ENCODE assay signal across 8 cellular contexts in the genomic region with DNA sequence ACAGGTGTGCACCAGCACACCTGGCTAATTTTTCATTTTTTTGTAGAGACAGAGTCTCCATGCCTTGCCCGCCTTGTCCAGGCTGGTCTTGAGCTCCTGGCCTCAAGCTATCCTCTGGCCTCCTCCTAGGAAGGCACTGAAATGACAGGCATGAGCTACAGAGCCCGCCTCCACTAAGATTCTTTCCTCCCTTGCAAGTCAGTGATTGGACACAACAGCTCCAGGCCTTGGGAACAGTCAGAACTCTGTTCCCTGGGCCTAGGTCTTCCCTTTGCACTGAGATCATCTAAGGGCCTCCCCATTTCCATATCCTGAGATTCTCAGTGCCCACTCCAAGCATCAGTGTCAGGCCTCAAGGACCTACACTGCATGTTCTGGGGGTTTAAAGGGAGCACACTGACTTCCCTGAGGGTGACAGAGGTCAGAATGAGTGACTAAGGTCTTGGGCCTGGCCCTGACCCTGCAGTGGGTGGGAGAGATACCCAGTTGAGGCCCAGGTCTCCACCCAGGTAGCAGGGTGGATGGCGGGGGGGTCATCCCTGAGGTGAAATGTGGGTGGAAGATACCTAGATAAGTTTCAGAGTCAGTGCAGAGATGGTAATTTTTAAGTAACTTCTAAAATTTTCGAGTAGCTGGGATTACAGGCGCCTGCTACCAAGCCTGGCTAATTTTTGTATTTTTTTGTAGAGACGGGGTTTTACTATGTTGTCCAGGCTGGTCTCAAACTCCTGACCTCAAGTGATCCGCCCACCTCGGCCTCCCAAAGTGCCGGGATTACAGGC. TPM values are rescaled to one million over a fixed set of nuclear protein-coding genes. Genes with fewer than 3 reads are reported as not detected.
DNase-seq lines count a peak whose midpoint lies in the region; ATAC-seq, FAIRE-seq and TF ChIP-seq lines count a peak whose summit lies in the region.

No MANE protein-coding gene starts in this region.

- H3K27me3 Mint-ChIP-seq in activated CD8-positive, alpha-beta T cell treated with anti-CD3 and anti-CD28 coated beads for 36 hours: no peaks in the 10 kb centered on the region

- H2AFZ ChIP-seq in PC-9: no peak overlapping the region

- H3K4me2 ChIP-seq in PC-9: no peak overlapping the region

- no peak for ATAC-seq in Right ventricle myocardium inferior
- no peak for ATAC-seq in activated CD8-positive, alpha-beta T cell treated with anti-CD3 and anti-CD28 coated beads for 36 hours

- peaks cover 39% of the 10 kb centered on the region for H3K4me1 Mint-ChIP-seq in activated CD8-positive, alpha-beta T cell treated with anti-CD3 and anti-CD28 coated beads for 36 hours (ENCODE audit: low read depth)

- TF ChIP-seq CTCF in right atrium auricular region (IDR thresholded peaks at IDR 0.05) (no peak), GM10266 (IDR thresholded peaks at IDR 0.05; ENCODE audit: control insufficient read depth, insufficient read depth, low read depth, missing control alignments) (no peak), PC-9 (conservative IDR thresholded peaks at IDR 0.05) (no peak)
- TF ChIP-seq CTCF in activated CD8-positive, alpha-beta T cell treated with anti-CD3 and anti-CD28 coated beads for 36 hours (IDR thresholded peaks at IDR 0.05): no peak

- peaks cover under 1% of the 10 kb centered on the region for H3K36me3 Mint-ChIP-seq in activated CD8-positive, alpha-beta T cell treated with anti-CD3 and anti-CD28 coated beads for 36 hours (ENCODE audit: low read depth)

- H3K27ac ChIP-seq in right atrium auricular region: peak overlapping the region; percentile 96 to 98
- no peak overlapping the region for H3K27ac ChIP-seq in PC-9

- no peaks in the 10 kb centered on the region for H3K9me3 Mint-ChIP-seq in activated CD8-positive, alpha-beta T cell treated with anti-CD3 and anti-CD28 coated beads for 36 hours

- POLR2A ChIA-PET in activated CD8-positive, alpha-beta T cell treated with anti-CD3 and anti-CD28 coated beads for 36 hours (lab: Charles Lee): interaction anchor here (2.1 to 3.2 kb wide), 4 partner anchors 28 to 201 kb away, joined by 8 to 28 read pairs (median 12); a partner anchor contains a TSS
- POLR2A ChIA-PET in PC-9 (lab: Charles Lee; ENCODE audit: unreplicated experiment): interaction anchor here (0.6 to 2.4 kb wide), 3 partner anchors 8 to 28 kb away, joined by 3 to 13 read pairs (median 6); a partner anchor contains a TSS

- DNase-seq in right atrium auricular region (ENCODE audit: low spot score): no peak
- no peak for DNase-seq in Right ventricle myocardium inferior (ENCODE audit: missing footprints)
- DNase-seq in activated CD8-positive, alpha-beta T cell treated with anti-CD3 and anti-CD28 coated beads for 36 hours: no peak
- DNase-seq in iPS-NIHi11 (ENCODE audit: low spot score): peak; percentile 31
- DNase-seq in urothelium cell line (ENCODE audit: low spot score): peak; percentile 19
- no peak for DNase-seq in GM10266 (ENCODE audit: extremely low spot score)
- DNase-seq in stimulated activated CD8-positive, alpha-beta memory T cell treated with anti-CD3 and anti-CD28 coated beads, Interleukin-4, amount 100 ng/mL, for 48 hours: no peak
- no peak for DNase-seq in PC-9

- no peak for FAIRE-seq in urothelium cell line (lab: Jason Lieb, UNC)

- intact Hi-C loops in Right ventricle myocardium inferior (cut with DNase I): no loop called here
- intact Hi-C loops in activated CD8-positive, alpha-beta T cell treated with anti-CD3 and anti-CD28 coated beads for 36 hours (cut with micrococcal nuclease): no loop called here
- intact Hi-C loops in PC-9 (cut with micrococcal nuclease; ENCODE audit: unreplicated experiment): no loop called here

- H3K27me3 ChIP-seq in right atrium auricular region: no peaks in the 10 kb centered on the region
- H3K27me3 ChIP-seq in PC-9 (ENCODE audit: insufficient read depth, low read depth): no peaks in the 10 kb centered on the region

- CTCF ChIA-PET in activated CD8-positive, alpha-beta T cell treated with anti-CD3 and anti-CD28 coated beads for 36 hours (lab: Charles Lee): interaction anchor here (0.9 to 7.6 kb wide), 7 partner anchors 12 to 252 kb away, joined by 3 to 270 read pairs (median 20); a partner anchor contains a TSS
- CTCF ChIA-PET in PC-9 (lab: Charles Lee): interaction anchor here (0.6 to 1.2 kb wide), 3 partner anchors 21 to 47 kb away, joined by 3 to 4 read pairs (median 3); no protein-coding TSS in a partner anchor

- H3K4me1 ChIP-seq in right atrium auricular region (peaks cover 0 to 38% of the 10 kb centered on the region in 2 donors), PC-9 (replicated peaks; ENCODE audit: insufficient read depth) (peaks cover 22% of the 10 kb centered on the region)

- peak overlapping the region; percentile 46 for H3K4me3 Mint-ChIP-seq in activated CD8-positive, alpha-beta T cell treated with anti-CD3 and anti-CD28 coated beads for 36 hours

- no peak overlapping the region for H3K4me3 ChIP-seq in right atrium auricular region
- no peak overlapping the region for H3K4me3 ChIP-seq in PC-9

- peaks cover 39% of the 10 kb centered on the region for H3F3A ChIP-seq in PC-9 (ENCODE audit: insufficient read depth, low read depth)

- H3K9me2 ChIP-seq in PC-9 (ENCODE audit: insufficient read depth): no peaks in the 10 kb centered on the region

- H3K27ac Mint-ChIP-seq in activated CD8-positive, alpha-beta T cell treated with anti-CD3 and anti-CD28 coated beads for 36 hours: peak overlapping the region; percentile 13

- H3K36me3 ChIP-seq in right atrium auricular region (no peaks in the 10 kb centered on the region), PC-9 (ENCODE audit: low read depth) (no peaks in the 10 kb centered on the region)

- no TSS peak for BruUV-seq in PC-9 (replicated peaks; lab: Mats Ljungman, UMichigan)

- H3K9me3 ChIP-seq in right atrium auricular region (no peaks in the 10 kb centered on the region), PC-9 (ENCODE audit: insufficient read depth, low read depth) (no peaks in the 10 kb centered on the region)

- H3K79me2 ChIP-seq in PC-9 (ENCODE audit: low read depth): no peaks in the 10 kb centered on the region

- H4K20me1 ChIP-seq in PC-9 (ENCODE audit: insufficient read depth): no peaks in the 10 kb centered on the region

RNA-seq across cellular contexts. Expression of a gene that starts 17.3 kb away (rescaled TPM):
- total RNA-seq in right atrium auricular region: 100 to 1,000 TPM; 110 to 126 TPM
- total RNA-seq in Right ventricle myocardium inferior: 166 TPM
- total RNA-seq in activated CD8-positive, alpha-beta T cell treated with anti-CD3 and anti-CD28 coated beads for 36 hours: 10 to 100 TPM; 41.6 to 46.5 TPM
- 102 and 138 TPM in 2 replicates for total RNA-seq in PC-9 (2021)

RNA-seq across cellular contexts. Expression of a gene that starts 26.7 kb away (rescaled TPM):
- 10 to 100 TPM; 17.8 to 19.7 TPM for total RNA-seq in right atrium auricular region
- total RNA-seq in Right ventricle myocardium inferior: 0.32 TPM
- 10 to 100 TPM; 70.0 to 71.2 TPM for total RNA-seq in activated CD8-positive, alpha-beta T cell treated with anti-CD3 and anti-CD28 coated beads for 36 hours
- total RNA-seq in PC-9 (2021): 7.9 and 16.5 TPM in 2 replicates

RNA-seq across cellular contexts. Expression of a gene that starts 34.6 kb away (rescaled TPM):
- total RNA-seq in right atrium auricular region (1 to 10 TPM; 5.5 to 5.6 TPM), Right ventricle myocardium inferior (8.5 TPM), PC-9 (2021) (9.6 and 11.5 TPM in 2 replicates)
- 10 to 100 TPM in 1 of 2 experiments, 1 to 10 TPM in 1; 9.8 to 11.6 TPM for total RNA-seq in activated CD8-positive, alpha-beta T cell treated with anti-CD3 and anti-CD28 coated beads for 36 hours

RNA-seq across cellular contexts. Expression of a gene that starts 36.2 kb away (rescaled TPM):
- total RNA-seq in right atrium auricular region: 100 to 1,000 TPM; 112 to 230 TPM
- 182 TPM for total RNA-seq in Right ventricle myocardium inferior
- 1 to 10 TPM; 4.6 to 5.8 TPM for total RNA-seq in activated CD8-positive, alpha-beta T cell treated with anti-CD3 and anti-CD28 coated beads for 36 hours
- total RNA-seq in PC-9 (2021): 113 and 121 TPM in 2 replicates

RNA-seq across cellular contexts. Expression of a gene that starts 55.8 kb away (rescaled TPM):
- total RNA-seq in right atrium auricular region (10 to 100 TPM; 22.8 to 24.0 TPM), Right ventricle myocardium inferior (30.6 TPM), PC-9 (2021) (49.6 and 50.1 TPM in 2 replicates)
- 1 to 10 TPM; 2.6 to 3.0 TPM for total RNA-seq in activated CD8-positive, alpha-beta T cell treated with anti-CD3 and anti-CD28 coated beads for 36 hours

Comparison
In these comparisons a context has a peak if more than half of its experiments do, and no peak if none do; other contexts are left out.
1. DNase-seq: peak in iPS-NIHi11 (single experiment) and urothelium cell line (single experiment); none in right atrium auricular region (single experiment), Right ventricle myocardium inferior (single experiment), activated CD8-positive, alpha-beta T cell treated with anti-CD3 and anti-CD28 coated beads for 36 hours (single experiment), GM10266 (single experiment), stimulated activated CD8-positive, alpha-beta memory T cell treated with anti-CD3 and anti-CD28 coated beads, Interleukin-4, amount 100 ng/mL, for 48 hours (single experiment) and PC-9 (0 of 2).